ENCODE assay signal across 8 cellular contexts in the genomic region with DNA sequence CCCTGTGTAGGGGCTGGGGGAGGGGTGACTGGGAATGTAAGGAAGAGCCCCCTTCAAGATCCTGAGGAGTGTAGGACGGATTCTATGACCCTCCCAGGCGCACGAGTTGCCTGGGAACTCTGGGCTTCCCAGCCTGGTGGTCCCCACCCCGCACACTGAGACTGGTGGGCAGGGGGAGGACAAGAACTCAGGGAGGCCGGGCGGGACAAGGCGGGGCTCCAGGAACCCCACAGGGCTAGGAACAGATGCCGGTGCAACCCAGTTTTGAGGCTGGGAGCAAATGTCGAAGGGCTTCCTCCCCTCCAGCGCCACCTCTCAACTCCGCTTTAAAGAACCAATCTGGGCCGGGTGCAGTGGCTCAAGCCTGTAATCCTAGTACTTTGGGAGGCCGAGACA. TPM values are rescaled to one million over a fixed set of nuclear protein-coding genes. Genes with fewer than 3 reads are reported as not detected.
DNase-seq lines count a peak whose midpoint lies in the region; ATAC-seq and TF ChIP-seq lines count a peak whose summit lies in the region.

No MANE protein-coding gene starts in this region.

- H3K4me1 Mint-ChIP-seq in Caco-2 (ENCODE audit: low read depth, unreplicated experiment) (peaks cover 7% of the 10 kb centered on the region), T-helper 17 cell (peaks cover 26% of the 10 kb centered on the region)

- H3K9me3 ChIP-seq in Caco-2 (no peaks in the 10 kb centered on the region), T-helper 17 cell (ENCODE audit: control insufficient read depth, low read length, poor library complexity, severe bottlenecking) (no peaks in the 10 kb centered on the region)

- peaks cover 2% of the 10 kb centered on the region for H3K36me3 ChIP-seq in Caco-2 (ENCODE audit: control insufficient read depth, insufficient read depth, low read length)

- no peaks in the 10 kb centered on the region for H3K27me3 ChIP-seq in Caco-2 (replicated peaks; ENCODE audit: control insufficient read depth, insufficient read depth, low read length)

- H3K4me3 Mint-ChIP-seq in Caco-2 (ENCODE audit: unreplicated experiment): peak overlapping the region; percentile 81
- peak overlapping the region; percentile 91 for H3K4me3 Mint-ChIP-seq in T-helper 17 cell

- TF ChIP-seq CTCF in Caco-2 (IDR thresholded peaks at IDR 0.05; ENCODE audit: insufficient read depth in 1 of 2, low read depth in 1 of 2, low read length in 1 of 2, severe bottlenecking in 1 of 2, unreplicated experiment in 1 of 2): no peak
- TF ChIP-seq CTCF in fibroblast of villous mesenchyme (IDR thresholded peaks at IDR 0.05; ENCODE audit: insufficient read depth, low read depth, low read length): no peak

- H3K36me3 Mint-ChIP-seq in Caco-2 (ENCODE audit: insufficient read depth, unreplicated experiment) (peaks cover 32% of the 10 kb centered on the region), T-helper 17 cell (ENCODE audit: low read depth) (no peaks in the 10 kb centered on the region)

- no peaks in the 10 kb centered on the region for H3K27me3 Mint-ChIP-seq in Caco-2 (ENCODE audit: insufficient read depth, unreplicated experiment)
- peaks cover 3% of the 10 kb centered on the region for H3K27me3 Mint-ChIP-seq in T-helper 17 cell

- DNase-seq in Caco-2 (no peak), T-helper 17 cell (no peak), fibroblast of villous mesenchyme (ENCODE audit: low read depth) (no peak), sciatic nerve (ENCODE audit: low spot score) (peak; percentile 64), inferior parietal cortex (ENCODE audit: extremely low spot score) (no peak), head of caudate nucleus (no peak), mucosa of gallbladder (ENCODE audit: low spot score) (no peak)

- CTCF ChIA-PET in Caco-2 (lab: Charles Lee): interaction anchor here (1.9 kb wide), 1 partner anchor 26 kb away, joined by 4 read pairs; no protein-coding TSS in a partner anchor

- no TSS peak for BruUV-seq in Caco-2 (replicated peaks; lab: Mats Ljungman, UMichigan)

- peak overlapping the region; percentile 89 for H3K27ac Mint-ChIP-seq in Caco-2 (ENCODE audit: unreplicated experiment)
- H3K27ac Mint-ChIP-seq in T-helper 17 cell: peak overlapping the region; percentile 95

- H3K4me1 ChIP-seq in Caco-2: peaks cover 25% of the 10 kb centered on the region

- intact Hi-C loops in Caco-2 (cut with micrococcal nuclease; ENCODE audit: unreplicated experiment): no loop called here
- intact Hi-C loops in sciatic nerve (cut with DNase I): no loop called here
- intact Hi-C loops in head of caudate nucleus (cut with DNase I): no loop called here

- H3K9me3 Mint-ChIP-seq in Caco-2 (ENCODE audit: unreplicated experiment): no peaks in the 10 kb centered on the region

- ATAC-seq in T-helper 17 cell: no peak
- no peak for ATAC-seq in sciatic nerve
- no peak for ATAC-seq in GM21737 (IDR thresholded peaks at IDR 0.05; ENCODE audit: unreplicated experiment)

- POLR2A ChIA-PET in Caco-2 (lab: Charles Lee): no interaction called here

- H3K4me3 ChIP-seq in Caco-2 (ENCODE audit: low read depth, low read length) (peak overlapping the region; percentile 91), fibroblast of villous mesenchyme (ENCODE audit: low read depth, low read length) (peak overlapping the region; percentile 77)

RNA-seq across cellular contexts. Expression of a gene that starts 1.3 kb away (rescaled TPM):
- total RNA-seq in Caco-2 (2022): 317 and 358 TPM in 2 replicates
- total RNA-seq in T-helper 17 cell: 10 to 100 TPM; 58.1 to 71.4 TPM
- total RNA-seq in fibroblast of villous mesenchyme: 263 and 350 TPM in 2 replicates
- 69.5 TPM for total RNA-seq in sciatic nerve
- 222 TPM for total RNA-seq in mucosa of gallbladder

RNA-seq across cellular contexts. Expression of a gene that starts 37.7 kb away (rescaled TPM):
- total RNA-seq in Caco-2 (2022) (35.6 and 41.4 TPM in 2 replicates), T-helper 17 cell (10 to 100 TPM; 12.1 to 13.5 TPM), fibroblast of villous mesenchyme (53.8 and 103 TPM in 2 replicates), sciatic nerve (27.6 TPM), mucosa of gallbladder (39.0 TPM)
